Comparison of ENCODE assay signal across 1 cellular context in the genomic region with DNA sequence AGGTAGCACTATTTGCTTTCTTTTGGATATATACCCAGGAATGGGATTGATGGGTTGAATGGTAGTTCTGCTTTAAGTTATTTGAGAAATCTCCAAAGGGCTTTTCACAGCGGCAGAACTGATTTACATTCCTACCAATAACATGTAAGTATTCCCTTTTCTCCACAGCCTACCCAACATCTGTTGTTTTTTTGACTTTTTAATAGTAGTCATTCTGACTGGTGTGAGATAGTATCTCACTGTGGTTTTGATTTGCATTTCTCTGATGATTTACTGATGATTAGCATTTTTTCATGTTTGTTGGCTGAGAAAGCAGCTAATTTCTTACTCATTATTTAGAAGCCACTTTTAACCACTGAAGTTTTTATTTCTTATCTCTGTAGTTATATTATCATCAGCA.
TF ChIP-seq lines count a peak whose summit lies in the region.

No MANE protein-coding gene starts in this region.

TF ChIP-seq in SK-N-SH treated with all-trans-retinoic acid at 6 μM for 48 hours, 23 proteins besides CTCF, POLR2A, EP300 and RAD21 (continued from another document):
- TF ChIP-seq, protein P1, sequence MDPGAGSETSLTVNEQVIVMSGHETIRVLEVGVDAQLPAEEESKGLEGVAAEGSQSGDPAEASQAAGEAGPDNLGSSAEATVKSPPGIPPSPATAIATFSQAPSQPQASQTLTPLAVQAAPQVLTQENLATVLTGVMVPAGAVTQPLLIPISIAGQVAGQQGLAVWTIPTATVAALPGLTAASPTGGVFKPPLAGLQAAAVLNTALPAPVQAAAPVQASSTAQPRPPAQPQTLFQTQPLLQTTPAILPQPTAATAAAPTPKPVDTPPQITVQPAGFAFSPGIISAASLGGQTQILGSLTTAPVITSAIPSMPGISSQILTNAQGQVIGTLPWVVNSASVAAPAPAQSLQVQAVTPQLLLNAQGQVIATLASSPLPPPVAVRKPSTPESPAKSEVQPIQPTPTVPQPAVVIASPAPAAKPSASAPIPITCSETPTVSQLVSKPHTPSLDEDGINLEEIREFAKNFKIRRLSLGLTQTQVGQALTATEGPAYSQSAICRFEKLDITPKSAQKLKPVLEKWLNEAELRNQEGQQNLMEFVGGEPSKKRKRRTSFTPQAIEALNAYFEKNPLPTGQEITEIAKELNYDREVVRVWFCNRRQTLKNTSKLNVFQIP (CRISPR knock-in tag; IDR thresholded peaks at IDR 0.05; ENCODE audit: borderline replicate concordance, low read depth), result no peak
- TF ChIP-seq GLIS3 (CRISPR knock-in tag; IDR thresholded peaks at IDR 0.05) (no peak), ZFP30 (CRISPR knock-in tag; IDR thresholded peaks at IDR 0.05) (no peak), CSDC2 (CRISPR knock-in tag; IDR thresholded peaks at IDR 0.05) (no peak), ZNF70 (CRISPR knock-in tag; IDR thresholded peaks at IDR 0.05) (no peak), SNAI2 (CRISPR knock-in tag; IDR thresholded peaks at IDR 0.05) (no peak), ISL1 (CRISPR knock-in tag; IDR thresholded peaks at IDR 0.05) (no peak), RARB (CRISPR knock-in tag; IDR thresholded peaks at IDR 0.05) (no peak), ZFP3 (CRISPR knock-in tag; IDR thresholded peaks at IDR 0.05) (no peak), OSR1 (CRISPR knock-in tag; IDR thresholded peaks at IDR 0.05) (no peak), BACH2 (CRISPR knock-in tag; IDR thresholded peaks at IDR 0.05; ENCODE audit: borderline replicate concordance) (no peak)
- TF ChIP-seq, protein P2, sequence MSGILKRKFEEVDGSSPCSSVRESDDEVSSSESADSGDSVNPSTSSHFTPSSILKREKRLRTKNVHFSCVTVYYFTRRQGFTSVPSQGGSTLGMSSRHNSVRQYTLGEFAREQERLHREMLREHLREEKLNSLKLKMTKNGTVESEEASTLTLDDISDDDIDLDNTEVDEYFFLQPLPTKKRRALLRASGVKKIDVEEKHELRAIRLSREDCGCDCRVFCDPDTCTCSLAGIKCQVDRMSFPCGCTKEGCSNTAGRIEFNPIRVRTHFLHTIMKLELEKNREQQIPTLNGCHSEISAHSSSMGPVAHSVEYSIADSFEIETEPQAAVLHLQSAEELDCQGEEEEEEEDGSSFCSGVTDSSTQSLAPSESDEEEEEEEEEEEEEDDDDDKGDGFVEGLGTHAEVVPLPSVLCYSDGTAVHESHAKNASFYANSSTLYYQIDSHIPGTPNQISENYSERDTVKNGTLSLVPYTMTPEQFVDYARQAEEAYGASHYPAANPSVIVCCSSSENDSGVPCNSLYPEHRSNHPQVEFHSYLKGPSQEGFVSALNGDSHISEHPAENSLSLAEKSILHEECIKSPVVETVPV (CRISPR knock-in tag; IDR thresholded peaks at IDR 0.05), result no peak
- TF ChIP-seq, protein P3, sequence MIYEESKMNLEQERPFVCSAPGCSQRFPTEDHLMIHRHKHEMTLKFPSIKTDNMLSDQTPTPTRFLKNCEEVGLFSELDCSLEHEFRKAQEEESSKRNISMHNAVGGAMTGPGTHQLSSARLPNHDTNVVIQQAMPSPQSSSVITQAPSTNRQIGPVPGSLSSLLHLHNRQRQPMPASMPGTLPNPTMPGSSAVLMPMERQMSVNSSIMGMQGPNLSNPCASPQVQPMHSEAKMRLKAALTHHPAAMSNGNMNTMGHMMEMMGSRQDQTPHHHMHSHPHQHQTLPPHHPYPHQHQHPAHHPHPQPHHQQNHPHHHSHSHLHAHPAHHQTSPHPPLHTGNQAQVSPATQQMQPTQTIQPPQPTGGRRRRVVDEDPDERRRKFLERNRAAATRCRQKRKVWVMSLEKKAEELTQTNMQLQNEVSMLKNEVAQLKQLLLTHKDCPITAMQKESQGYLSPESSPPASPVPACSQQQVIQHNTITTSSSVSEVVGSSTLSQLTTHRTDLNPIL (CRISPR knock-in tag; IDR thresholded peaks at IDR 0.05; ENCODE audit: low read depth), result no peak
- TF ChIP-seq, protein P4, sequence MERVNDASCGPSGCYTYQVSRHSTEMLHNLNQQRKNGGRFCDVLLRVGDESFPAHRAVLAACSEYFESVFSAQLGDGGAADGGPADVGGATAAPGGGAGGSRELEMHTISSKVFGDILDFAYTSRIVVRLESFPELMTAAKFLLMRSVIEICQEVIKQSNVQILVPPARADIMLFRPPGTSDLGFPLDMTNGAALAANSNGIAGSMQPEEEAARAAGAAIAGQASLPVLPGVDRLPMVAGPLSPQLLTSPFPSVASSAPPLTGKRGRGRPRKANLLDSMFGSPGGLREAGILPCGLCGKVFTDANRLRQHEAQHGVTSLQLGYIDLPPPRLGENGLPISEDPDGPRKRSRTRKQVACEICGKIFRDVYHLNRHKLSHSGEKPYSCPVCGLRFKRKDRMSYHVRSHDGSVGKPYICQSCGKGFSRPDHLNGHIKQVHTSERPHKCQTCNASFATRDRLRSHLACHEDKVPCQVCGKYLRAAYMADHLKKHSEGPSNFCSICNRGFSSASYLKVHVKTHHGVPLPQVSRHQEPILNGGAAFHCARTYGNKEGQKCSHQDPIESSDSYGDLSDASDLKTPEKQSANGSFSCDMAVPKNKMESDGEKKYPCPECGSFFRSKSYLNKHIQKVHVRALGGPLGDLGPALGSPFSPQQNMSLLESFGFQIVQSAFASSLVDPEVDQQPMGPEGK (CRISPR knock-in tag; IDR thresholded peaks at IDR 0.05; ENCODE audit: borderline replicate concordance), result no peak
